Comparison of ENCODE assay signal across 10 cellular contexts in the genomic region with DNA sequence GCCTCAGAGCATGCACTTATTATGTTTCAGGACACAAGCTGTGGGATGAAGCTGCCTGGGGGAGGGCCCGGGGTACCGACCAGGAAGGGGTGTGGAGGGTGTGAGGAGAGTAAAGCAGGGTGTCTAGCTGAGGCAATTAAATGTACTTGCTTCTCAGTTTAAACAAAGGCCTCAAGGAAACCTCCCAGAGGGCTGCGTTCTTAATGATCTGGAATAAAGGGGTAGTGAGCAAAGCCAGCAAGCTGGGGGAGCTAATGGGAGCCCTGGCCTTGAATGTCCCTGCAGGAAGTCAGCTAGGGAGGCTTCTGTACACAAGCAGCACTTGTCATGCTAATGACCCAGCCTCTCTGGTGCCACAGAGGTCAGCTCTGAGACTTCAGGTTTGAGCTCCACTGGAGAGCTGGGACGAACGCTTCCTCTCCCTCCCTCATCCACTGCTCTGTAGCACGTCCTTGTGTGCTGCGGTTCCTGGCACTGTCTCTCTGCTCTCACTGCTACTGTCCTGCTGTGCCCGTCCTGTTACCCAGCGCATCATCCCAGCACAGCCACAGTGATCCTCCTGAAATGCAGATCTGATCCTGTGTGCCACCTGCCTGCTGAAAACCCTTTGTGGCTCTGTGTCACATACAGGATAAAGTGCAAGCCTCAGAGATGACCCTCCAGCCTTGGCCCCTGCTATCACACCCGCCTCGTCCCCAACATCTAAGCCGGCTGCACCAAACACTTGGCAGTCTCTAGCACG.
DNase-seq lines count a peak whose midpoint lies in the region; ATAC-seq and TF ChIP-seq lines count a peak whose summit lies in the region.
"Had no signal": no experiment of that assay in that cellular context is flagged by ENCODE, and none has a peak within 500 bp of the region (broad histone marks: within the 10 kb centered on the region; RNA-seq: fewer than 3 reads in every experiment).

No MANE protein-coding gene starts in this region.

- CTCF ChIA-PET in PC-9 (lab: Charles Lee): no interaction called here

- H3K4me1 Mint-ChIP-seq in nephron: peaks cover 62% of the 10 kb centered on the region

- H3K36me3 Mint-ChIP-seq in nephron (ENCODE audit: low read depth): no peaks in the 10 kb centered on the region
- H3K36me3 Mint-ChIP-seq: mesothelial cell of epicardium had no signal

- in situ Hi-C loops in ACHN (cut with HindIII; ENCODE audit: low pct_ligation_motif_present, low pct_unique_long_range_greater_than_20kb, low sequenced_read_pairs): no loop called here

- intact Hi-C loops in heart right ventricle (cut with DNase I) (no loop called here), aorta (cut with DNase I) (no loop called here), PC-9 (cut with micrococcal nuclease; ENCODE audit: unreplicated experiment) (no loop called here)

- H3F3A ChIP-seq in PC-9 (ENCODE audit: insufficient read depth, low read depth): peaks cover 25% of the 10 kb centered on the region; the same call in 1 of the 2 replicates

- no peaks in the 10 kb centered on the region for H3K36me3 ChIP-seq in heart right ventricle
- H3K36me3 ChIP-seq in aorta (ENCODE audit: control insufficient read depth in 1 of 2, insufficient read depth in 2 of 2, low read length in 1 of 2): peaks cover 5 to 12% of the 10 kb centered on the region in 2 donors
- no peaks in the 10 kb centered on the region for H3K36me3 ChIP-seq in PC-9 (ENCODE audit: low read depth)

- H3K9me3 ChIP-seq in heart right ventricle (no peaks in the 10 kb centered on the region), aorta (ENCODE audit: control insufficient read depth, low read length) (no peaks in the 10 kb centered on the region), PC-9 (ENCODE audit: insufficient read depth, low read depth) (no peaks in the 10 kb centered on the region)

- H3K9me2 ChIP-seq in PC-9 (ENCODE audit: insufficient read depth): no peaks in the 10 kb centered on the region

- no peaks in the 10 kb centered on the region for H4K20me1 ChIP-seq in PC-9 (ENCODE audit: insufficient read depth)

- BruUV-seq in PC-9 (replicated peaks; lab: Mats Ljungman, UMichigan): no TSS peak

- peaks cover 13 to 77% (median 29%) of the 10 kb centered on the region in 9 donors for H3K4me1 ChIP-seq in heart right ventricle
- no peaks in the 10 kb centered on the region for H3K4me1 ChIP-seq in aorta (ENCODE audit: control insufficient read depth in 1 of 2, insufficient read depth in 2 of 2, low read length in 2 of 2)
- H3K4me1 ChIP-seq in PC-9 (replicated peaks; ENCODE audit: insufficient read depth): peaks cover 34% of the 10 kb centered on the region

- H3K4me3 Mint-ChIP-seq in nephron: peak overlapping the region in 1 of 3 experiments; percentile 18
- H3K4me3 Mint-ChIP-seq: mesothelial cell of epicardium had no signal

- peak; percentile 97 for DNase-seq in DMS79 treated with DMSO at 0.1 percent for 48 hours (lab: John Stamatoyannopoulos, UW)
- DNase-seq in NCI-H345 treated with DMSO at 0.1 percent for 48 hours (lab: John Stamatoyannopoulos, UW; ENCODE audit: unreplicated experiment): peak; percentile 26
- DNase-seq in heart right ventricle: peak; percentile 29 to 30
- DNase-seq in aorta: no peak
- DNase-seq in PC-9: no peak
- no peak for DNase-seq in ACHN
- DNase-seq: dermis blood vessel endothelial cell had no signal

- TF ChIP-seq CTCF in heart right ventricle (IDR thresholded peaks at IDR 0.05) (no peak), nephron (IDR thresholded peaks at IDR 0.05; ENCODE audit: unreplicated experiment in 3 of 3) (no peak), PC-9 (conservative IDR thresholded peaks at IDR 0.05) (no peak)

- H3K27me3 Mint-ChIP-seq in nephron (ENCODE audit: low read depth): peaks cover 11% of the 10 kb centered on the region

- H2AFZ ChIP-seq in PC-9: no peak overlapping the region

- H3K27ac ChIP-seq in heart right ventricle (peak overlapping the region; percentile 2 to 70 (median 60)), aorta (ENCODE audit: low read depth in 1 of 2, low read length in 2 of 2) (no peak overlapping the region), PC-9 (no peak overlapping the region)

- POLR2A ChIA-PET in PC-9 (lab: Charles Lee; ENCODE audit: unreplicated experiment): no interaction called here

- ATAC-seq in heart right ventricle: peak; percentile 61 to 86 (median 76)
- ATAC-seq in aorta (ENCODE audit: low FRiP score): no peak
- no peak for ATAC-seq in HG02678 (IDR thresholded peaks at IDR 0.05; ENCODE audit: unreplicated experiment)

- no peaks in the 10 kb centered on the region for H3K27me3 ChIP-seq in heart right ventricle
- H3K27me3 ChIP-seq in aorta (ENCODE audit: control insufficient read depth in 1 of 2, insufficient read depth in 2 of 2, low read length in 1 of 2): no peaks in the 10 kb centered on the region
- no peaks in the 10 kb centered on the region for H3K27me3 ChIP-seq in PC-9 (ENCODE audit: insufficient read depth, low read depth)

- peak overlapping the region; percentile 86 to 93 (median 89) for H3K27ac Mint-ChIP-seq in nephron

- no peak overlapping the region for H3K4me3 ChIP-seq in heart right ventricle
- H3K4me3 ChIP-seq in aorta (ENCODE audit: low read length in 2 of 2): no peak overlapping the region
- H3K4me3 ChIP-seq in PC-9: no peak overlapping the region

- WGBS in heart right ventricle, 2 donors: 28 to 43% methylated on average over 13 of the region's 13 CpGs
- 39 to 44% methylated on average over 13 of the region's 13 CpGs for WGBS in aorta, 2 donors

- no peaks in the 10 kb centered on the region for H3K9me3 Mint-ChIP-seq in nephron
- H3K9me3 Mint-ChIP-seq: mesothelial cell of epicardium had no signal

- no peak overlapping the region for H3K4me2 ChIP-seq in PC-9

- no peaks in the 10 kb centered on the region for H3K79me2 ChIP-seq in PC-9 (ENCODE audit: low read depth)

Comparison
In these comparisons a context has a peak if more than half of its experiments do, and no peak if none do; other contexts are left out.
1. DNase-seq: peak in DMS79 treated with DMSO at 0.1 percent for 48 hours (single experiment), NCI-H345 treated with DMSO at 0.1 percent for 48 hours (single experiment) and heart right ventricle (2 of 2); none in aorta (0 of 2), PC-9 (0 of 2) and ACHN (single experiment).
2. ATAC-seq: peak in heart right ventricle (8 of 8); none in aorta (single experiment) and HG02678 (single experiment).
3. H3K27ac ChIP-seq: peak in heart right ventricle (10 of 10); none in aorta (0 of 2) and PC-9 (single experiment).